2 cellular contexts compared by ENCODE assay signal in the genomic region with DNA sequence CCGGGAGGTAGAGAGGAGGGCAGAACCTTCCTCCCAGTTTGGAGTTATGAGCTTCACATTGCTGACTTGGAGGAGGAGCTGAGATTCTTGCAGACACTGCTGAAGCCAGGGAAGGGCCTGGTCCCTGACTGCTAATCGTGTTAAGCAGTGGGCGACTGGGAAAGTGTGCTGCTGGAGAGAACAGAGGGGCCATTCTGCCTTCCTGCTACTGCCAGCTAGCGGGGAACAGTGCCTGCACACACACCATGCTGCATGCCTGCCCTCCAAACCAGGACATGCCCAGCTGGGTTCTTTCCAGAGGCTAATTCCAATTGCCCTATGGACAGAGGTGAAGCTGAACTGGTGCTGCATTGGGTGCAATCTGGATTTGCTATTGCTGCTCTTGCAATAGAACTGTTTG.
TF ChIP-seq lines count a peak whose summit lies in the region.

No MANE protein-coding gene starts in this region.

TF ChIP-seq in SK-N-SH, 30 proteins besides CTCF, POLR2A, EP300 and RAD21:
- TF ChIP-seq REST (IDR thresholded peaks at IDR 0.05; ENCODE audit: low read depth, low read length) (no peak), CHD2 (IDR thresholded peaks at IDR 0.05; ENCODE audit: low read length, partially characterized antibody) (no peak), TEAD4 (IDR thresholded peaks at IDR 0.05; ENCODE audit: borderline replicate concordance, insufficient read depth) (no peak), SMC3 (IDR thresholded peaks at IDR 0.05; ENCODE audit: low read depth, low read length) (no peak), ELF1 (IDR thresholded peaks at IDR 0.05) (no peak), FOXJ3 (CRISPR knock-in tag; IDR thresholded peaks at IDR 0.05) (no peak), USF2 (IDR thresholded peaks at IDR 0.05; ENCODE audit: borderline replicate concordance, low read depth, low read length) (no peak), FOXM1 (IDR thresholded peaks at IDR 0.05; ENCODE audit: low read depth) (no peak), MEF2A (IDR thresholded peaks at IDR 0.05; ENCODE audit: borderline replicate concordance, low read depth) (no peak), MXI1 (IDR thresholded peaks at IDR 0.05; ENCODE audit: low read depth, low read length) (no peak), TCF12 (IDR thresholded peaks at IDR 0.05) (no peak), TAF1 (IDR thresholded peaks at IDR 0.05; ENCODE audit: borderline replicate concordance, low read depth, low read length) (no peak), GABPA (IDR thresholded peaks at IDR 0.05; ENCODE audit: low read depth) (no peak), NRF1 (IDR thresholded peaks at IDR 0.05; ENCODE audit: low read depth, low read length) (no peak), RFX5 (IDR thresholded peaks at IDR 0.05; ENCODE audit: low read length) (no peak), POLR2AphosphoS5 (IDR thresholded peaks at IDR 0.05; ENCODE audit: low read depth, low read length) (no peak)
- TF ChIP-seq, protein P1, sequence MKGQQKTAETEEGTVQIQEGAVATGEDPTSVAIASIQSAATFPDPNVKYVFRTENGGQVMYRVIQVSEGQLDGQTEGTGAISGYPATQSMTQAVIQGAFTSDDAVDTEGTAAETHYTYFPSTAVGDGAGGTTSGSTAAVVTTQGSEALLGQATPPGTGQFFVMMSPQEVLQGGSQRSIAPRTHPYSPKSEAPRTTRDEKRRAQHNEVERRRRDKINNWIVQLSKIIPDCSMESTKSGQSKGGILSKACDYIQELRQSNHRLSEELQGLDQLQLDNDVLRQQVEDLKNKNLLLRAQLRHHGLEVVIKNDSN (IDR thresholded peaks at IDR 0.05; ENCODE audit: borderline replicate concordance, low read depth) = no peak
- TF ChIP-seq, protein P2, sequence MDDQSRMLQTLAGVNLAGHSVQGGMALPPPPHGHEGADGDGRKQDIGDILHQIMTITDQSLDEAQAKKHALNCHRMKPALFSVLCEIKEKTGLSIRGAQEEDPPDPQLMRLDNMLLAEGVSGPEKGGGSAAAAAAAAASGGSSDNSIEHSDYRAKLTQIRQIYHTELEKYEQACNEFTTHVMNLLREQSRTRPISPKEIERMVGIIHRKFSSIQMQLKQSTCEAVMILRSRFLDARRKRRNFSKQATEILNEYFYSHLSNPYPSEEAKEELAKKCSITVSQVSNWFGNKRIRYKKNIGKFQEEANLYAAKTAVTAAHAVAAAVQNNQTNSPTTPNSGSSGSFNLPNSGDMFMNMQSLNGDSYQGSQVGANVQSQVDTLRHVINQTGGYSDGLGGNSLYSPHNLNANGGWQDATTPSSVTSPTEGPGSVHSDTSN (IDR thresholded peaks at IDR 0.05) = no peak
- TF ChIP-seq, protein P3, sequence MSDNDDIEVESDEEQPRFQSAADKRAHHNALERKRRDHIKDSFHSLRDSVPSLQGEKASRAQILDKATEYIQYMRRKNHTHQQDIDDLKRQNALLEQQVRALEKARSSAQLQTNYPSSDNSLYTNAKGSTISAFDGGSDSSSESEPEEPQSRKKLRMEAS (IDR thresholded peaks at IDR 0.05; ENCODE audit: low read depth) = no peak

TF ChIP-seq in SK-N-SH treated with all-trans-retinoic acid at 6 μM for 48 hours, 23 proteins besides CTCF, POLR2A, EP300 and RAD21 (continued from another document):
- TF ChIP-seq, protein P4, sequence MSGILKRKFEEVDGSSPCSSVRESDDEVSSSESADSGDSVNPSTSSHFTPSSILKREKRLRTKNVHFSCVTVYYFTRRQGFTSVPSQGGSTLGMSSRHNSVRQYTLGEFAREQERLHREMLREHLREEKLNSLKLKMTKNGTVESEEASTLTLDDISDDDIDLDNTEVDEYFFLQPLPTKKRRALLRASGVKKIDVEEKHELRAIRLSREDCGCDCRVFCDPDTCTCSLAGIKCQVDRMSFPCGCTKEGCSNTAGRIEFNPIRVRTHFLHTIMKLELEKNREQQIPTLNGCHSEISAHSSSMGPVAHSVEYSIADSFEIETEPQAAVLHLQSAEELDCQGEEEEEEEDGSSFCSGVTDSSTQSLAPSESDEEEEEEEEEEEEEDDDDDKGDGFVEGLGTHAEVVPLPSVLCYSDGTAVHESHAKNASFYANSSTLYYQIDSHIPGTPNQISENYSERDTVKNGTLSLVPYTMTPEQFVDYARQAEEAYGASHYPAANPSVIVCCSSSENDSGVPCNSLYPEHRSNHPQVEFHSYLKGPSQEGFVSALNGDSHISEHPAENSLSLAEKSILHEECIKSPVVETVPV (CRISPR knock-in tag; IDR thresholded peaks at IDR 0.05) = no peak
- TF ChIP-seq GLIS3 (CRISPR knock-in tag; IDR thresholded peaks at IDR 0.05) (no peak), ZNF70 (CRISPR knock-in tag; IDR thresholded peaks at IDR 0.05) (no peak), ZFP3 (CRISPR knock-in tag; IDR thresholded peaks at IDR 0.05) (no peak), ZNF565 (CRISPR knock-in tag; conservative IDR thresholded peaks at IDR 0.05; ENCODE audit: low read depth) (no peak), ZNF8 (CRISPR knock-in tag; IDR thresholded peaks at IDR 0.05) (no peak), TCF4 (CRISPR knock-in tag; IDR thresholded peaks at IDR 0.05; ENCODE audit: borderline replicate concordance) (no peak), TOX (CRISPR knock-in tag; IDR thresholded peaks at IDR 0.05; ENCODE audit: borderline replicate concordance) (no peak), POU6F1 (CRISPR knock-in tag; IDR thresholded peaks at IDR 0.05; ENCODE audit: borderline replicate concordance, low read depth) (no peak), ARNTL (CRISPR knock-in tag; IDR thresholded peaks at IDR 0.05; ENCODE audit: borderline replicate concordance, low read depth) (no peak)
- TF ChIP-seq, protein P5, sequence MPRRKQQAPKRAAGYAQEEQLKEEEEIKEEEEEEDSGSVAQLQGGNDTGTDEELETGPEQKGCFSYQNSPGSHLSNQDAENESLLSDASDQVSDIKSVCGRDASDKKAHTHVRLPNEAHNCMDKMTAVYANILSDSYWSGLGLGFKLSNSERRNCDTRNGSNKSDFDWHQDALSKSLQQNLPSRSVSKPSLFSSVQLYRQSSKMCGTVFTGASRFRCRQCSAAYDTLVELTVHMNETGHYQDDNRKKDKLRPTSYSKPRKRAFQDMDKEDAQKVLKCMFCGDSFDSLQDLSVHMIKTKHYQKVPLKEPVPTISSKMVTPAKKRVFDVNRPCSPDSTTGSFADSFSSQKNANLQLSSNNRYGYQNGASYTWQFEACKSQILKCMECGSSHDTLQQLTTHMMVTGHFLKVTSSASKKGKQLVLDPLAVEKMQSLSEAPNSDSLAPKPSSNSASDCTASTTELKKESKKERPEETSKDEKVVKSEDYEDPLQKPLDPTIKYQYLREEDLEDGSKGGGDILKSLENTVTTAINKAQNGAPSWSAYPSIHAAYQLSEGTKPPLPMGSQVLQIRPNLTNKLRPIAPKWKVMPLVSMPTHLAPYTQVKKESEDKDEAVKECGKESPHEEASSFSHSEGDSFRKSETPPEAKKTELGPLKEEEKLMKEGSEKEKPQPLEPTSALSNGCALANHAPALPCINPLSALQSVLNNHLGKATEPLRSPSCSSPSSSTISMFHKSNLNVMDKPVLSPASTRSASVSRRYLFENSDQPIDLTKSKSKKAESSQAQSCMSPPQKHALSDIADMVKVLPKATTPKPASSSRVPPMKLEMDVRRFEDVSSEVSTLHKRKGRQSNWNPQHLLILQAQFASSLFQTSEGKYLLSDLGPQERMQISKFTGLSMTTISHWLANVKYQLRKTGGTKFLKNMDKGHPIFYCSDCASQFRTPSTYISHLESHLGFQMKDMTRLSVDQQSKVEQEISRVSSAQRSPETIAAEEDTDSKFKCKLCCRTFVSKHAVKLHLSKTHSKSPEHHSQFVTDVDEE (CRISPR knock-in tag; IDR thresholded peaks at IDR 0.05) = no peak
